Comparison of ENCODE assay signal across 13 cellular contexts in the genomic region with DNA sequence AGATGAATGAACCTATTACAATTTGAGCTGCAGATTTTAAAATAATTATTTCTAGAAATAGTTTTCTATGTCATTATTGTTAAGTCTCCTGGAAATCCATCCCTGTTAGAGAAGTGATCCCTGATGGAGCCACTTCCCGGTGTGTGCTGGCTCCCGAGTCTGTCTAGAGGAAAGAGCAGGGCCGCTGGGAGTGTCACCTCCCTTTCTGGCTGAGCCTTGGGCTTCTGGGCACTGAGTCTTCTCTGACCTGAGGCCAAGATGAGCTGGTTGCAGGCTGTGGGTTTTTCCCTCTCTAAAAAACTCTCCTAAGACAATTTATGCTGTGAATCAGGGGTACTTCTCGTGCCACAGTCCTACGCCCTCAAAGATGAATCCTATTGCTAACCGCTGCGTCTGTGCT.
"Had no signal": no experiment of that assay in that cellular context is flagged by ENCODE, and none has a peak within 500 bp of the region (broad histone marks: within the 10 kb centered on the region; RNA-seq: fewer than 3 reads in every experiment).

No MANE protein-coding gene starts in this region.

- H3K4me1 Mint-ChIP-seq: neural crest cell had no signal

- H3K27me3 Mint-ChIP-seq: activated naive CD8-positive, alpha-beta T cell treated with anti-CD3 and anti-CD28 coated beads, Interleukin-2, amount 50 U/mL, for 24 hours; brain; progenitor cell of endocrine pancreas; stimulated activated naive CD8-positive, alpha-beta T cell treated with anti-CD3 and anti-CD28 coated beads, Interleukin-15, Interleukin-2, amounts not matched to agents 100 ng/mL and 50 ng/mL, for 24 hours had no signal

- H3K9me3 ChIP-seq: tibial nerve had no signal

- H3K27me3 ChIP-seq: tibial nerve had no signal

- DNase-seq: activated CD8-positive, alpha-beta memory T cell treated with anti-CD3 and anti-CD28 coated beads, Interleukin-2, amount 50 U/mL, for 4 hours; activated gamma-delta T cell; activated naive CD8-positive, alpha-beta T cell treated with anti-CD3 and anti-CD28 coated beads, Interleukin-2, amount 50 U/mL, for 24 hours; activated T-cell treated with anti-CD3 and anti-CD28 coated beads, Interleukin-2, amount 50 U/mL, for 72 hours; anterior cingulate cortex; midbrain had no signal

- H3K27ac ChIP-seq: SK-N-MC, tibial nerve had no signal

- H3K9me3 Mint-ChIP-seq: activated naive CD8-positive, alpha-beta T cell treated with anti-CD3 and anti-CD28 coated beads, Interleukin-2, amount 50 U/mL, for 24 hours; activated T-cell treated with anti-CD3 and anti-CD28 coated beads, Interleukin-2, amount 50 U/mL, for 72 hours; brain; neural crest cell; stimulated activated naive CD8-positive, alpha-beta T cell treated with anti-CD3 and anti-CD28 coated beads, Interleukin-15, Interleukin-2, amounts not matched to agents 100 ng/mL and 50 ng/mL, for 24 hours had no signal

- H3K4me3 Mint-ChIP-seq: activated naive CD8-positive, alpha-beta T cell treated with anti-CD3 and anti-CD28 coated beads, Interleukin-2, amount 50 U/mL, for 24 hours; activated T-cell treated with anti-CD3 and anti-CD28 coated beads, Interleukin-2, amount 50 U/mL, for 72 hours; brain; neural crest cell; stimulated activated naive CD8-positive, alpha-beta T cell treated with anti-CD3 and anti-CD28 coated beads, Interleukin-15, Interleukin-2, amounts not matched to agents 100 ng/mL and 50 ng/mL, for 24 hours had no signal

- H3K4me3 ChIP-seq: lung, SK-N-MC, tibial nerve had no signal

- H3K27ac Mint-ChIP-seq: activated naive CD8-positive, alpha-beta T cell treated with anti-CD3 and anti-CD28 coated beads, Interleukin-2, amount 50 U/mL, for 24 hours; activated T-cell treated with anti-CD3 and anti-CD28 coated beads, Interleukin-2, amount 50 U/mL, for 72 hours; progenitor cell of endocrine pancreas; stimulated activated naive CD8-positive, alpha-beta T cell treated with anti-CD3 and anti-CD28 coated beads, Interleukin-15, Interleukin-2, amounts not matched to agents 100 ng/mL and 50 ng/mL, for 24 hours had no signal
